In genomic region chr1:83693409-83694126, GRCh38 we compare ENCODE assay signal across 9 cellular contexts.
DNase-seq lines count a peak whose midpoint lies in the region; ATAC-seq and TF ChIP-seq lines count a peak whose summit lies in the region.
"Had no signal": no experiment of that assay in that cellular context is flagged by ENCODE, and none has a peak within 500 bp of the region (broad histone marks: within the 10 kb centered on the region; RNA-seq: fewer than 3 reads in every experiment).

No MANE protein-coding gene starts in this region.

- no peaks in the 10 kb centered on the region; the same call in 1 of the 2 replicates for H3F3A ChIP-seq in GM23338 (replicated peaks; ENCODE audit: low read depth)

- peaks cover 5% of the 10 kb centered on the region; the same call in 1 of the 2 replicates for H3K9me2 ChIP-seq in GM23338 (ENCODE audit: insufficient read depth)

- no peaks in the 10 kb centered on the region for H4K20me1 ChIP-seq in GM23338 (replicated peaks; ENCODE audit: insufficient read depth)
- no peaks in the 10 kb centered on the region for H4K20me1 ChIP-seq in OCI-LY3 (ENCODE audit: insufficient read depth, low read length)

- TF ChIP-seq POLR2A in heart left ventricle (IDR thresholded peaks at IDR 0.05) (no peak), prostate gland (IDR thresholded peaks at IDR 0.05) (no peak)

- H3K9me3 ChIP-seq in OCI-LY3 (ENCODE audit: insufficient read depth, low read length) = no peaks in the 10 kb centered on the region
- H3K9me3 ChIP-seq in heart left ventricle = peaks cover 0 to 9% (median 0%) of the 10 kb centered on the region in 12 donors
- H3K9me3 ChIP-seq in prostate gland = no peaks in the 10 kb centered on the region

- H3K4me3 Mint-ChIP-seq in GM23338 = peak overlapping the region; percentile 57

- peak overlapping the region; percentile 96 for H3K27ac ChIP-seq in GM23338 (ENCODE audit: low read depth)
- no peak overlapping the region for H3K27ac ChIP-seq in OCI-LY3 (ENCODE audit: low read length)
- peak overlapping the region in 6 of 12 donors; percentile 14 to 62 (median 48) for H3K27ac ChIP-seq in heart left ventricle
- no peak overlapping the region for H3K27ac ChIP-seq in prostate gland

- peaks cover 57% of the 10 kb centered on the region for H3K4me1 ChIP-seq in GM23338 (ENCODE audit: insufficient read depth)
- H3K4me1 ChIP-seq in OCI-LY3 (ENCODE audit: low read length) = peaks cover 70% of the 10 kb centered on the region
- H3K4me1 ChIP-seq in heart left ventricle = peaks cover 0 to 24% (median 13%) of the 10 kb centered on the region in 12 donors
- no peaks in the 10 kb centered on the region for H3K4me1 ChIP-seq in prostate gland (replicated peaks)

- intact Hi-C loops in heart left ventricle (cut with DNase I) = no loop called here
- intact Hi-C loops in prostate gland (cut with DNase I) = no loop called here

- H3K4me2 ChIP-seq in GM23338 (peak overlapping the region; percentile 60), OCI-LY3 (ENCODE audit: low read length) (peak overlapping the region; percentile 67)

- H3K27ac Mint-ChIP-seq in GM23338 = peak overlapping the region; percentile 96

- DNase-seq in GM23338 (ENCODE audit: low spot score) (peak; percentile 43), heart left ventricle (no peak), prostate gland (ENCODE audit: low spot score) (no peak), cortex of kidney (lab: John Stamatoyannopoulos, UW) (no peak), H4 (ENCODE audit: low spot score) (no peak)
- no peak for DNase-seq in stimulated activated CD8-positive, alpha-beta memory T cell treated with anti-CD3 and anti-CD28 coated beads, Interleukin-4, amount 100 ng/mL, for 48 hours
- DNase-seq: NCI-H187 had no signal

- TF ChIP-seq CTCF in GM23338 (conservative IDR thresholded peaks at IDR 0.05; ENCODE audit: low read depth in 2 of 2) = no peak
- no peak for TF ChIP-seq CTCF in OCI-LY3 (IDR thresholded peaks at IDR 0.05; ENCODE audit: low read depth, low read length)
- no peak for TF ChIP-seq CTCF in heart left ventricle (IDR thresholded peaks at IDR 0.05)
- TF ChIP-seq CTCF in prostate gland (IDR thresholded peaks at IDR 0.05) = no peak

- H3K9me3 Mint-ChIP-seq in GM23338 = peaks cover 10% of the 10 kb centered on the region

- H3K36me3 Mint-ChIP-seq in GM23338 (ENCODE audit: low read depth) = peaks cover 18% of the 10 kb centered on the region

- peak; percentile 31 for ATAC-seq in GM23338
- peak in 3 of 4 donors; percentile 37 to 60 (median 51) for ATAC-seq in heart left ventricle
- ATAC-seq in HG02970 (IDR thresholded peaks at IDR 0.05; ENCODE audit: low FRiP score, unreplicated experiment) = no peak

- no peaks in the 10 kb centered on the region for H3K36me3 ChIP-seq in GM23338 (ENCODE audit: insufficient read depth)
- no peaks in the 10 kb centered on the region for H3K36me3 ChIP-seq in OCI-LY3 (replicated peaks; ENCODE audit: low read depth, low read length)
- H3K36me3 ChIP-seq in heart left ventricle = no peaks in the 10 kb centered on the region
- no peaks in the 10 kb centered on the region for H3K36me3 ChIP-seq in prostate gland

- H3K9ac ChIP-seq in OCI-LY3 (ENCODE audit: low read length) = no peak overlapping the region

- H3K27me3 ChIP-seq in GM23338 (ENCODE audit: insufficient read depth) = no peaks in the 10 kb centered on the region
- H3K27me3 ChIP-seq in OCI-LY3 (ENCODE audit: low read depth, low read length) = no peaks in the 10 kb centered on the region
- H3K27me3 ChIP-seq in heart left ventricle = no peaks in the 10 kb centered on the region
- no peaks in the 10 kb centered on the region for H3K27me3 ChIP-seq in prostate gland (replicated peaks; ENCODE audit: insufficient read depth)

- peak overlapping the region; percentile 29 for H3K4me3 ChIP-seq in GM23338
- peak overlapping the region; percentile 19 for H3K4me3 ChIP-seq in OCI-LY3 (ENCODE audit: low read length)
- peak overlapping the region in 9 of 12 donors; percentile 35 to 47 (median 39) for H3K4me3 ChIP-seq in heart left ventricle
- peak overlapping the region; percentile 7 to 18 for H3K4me3 ChIP-seq in prostate gland

- peaks cover 11% of the 10 kb centered on the region for H3K27me3 Mint-ChIP-seq in GM23338 (ENCODE audit: insufficient read depth, low read depth, poor library complexity)

- WGBS in heart left ventricle, 4 donors = 23 to 32% (median 26%) methylated on average over 12 of the region's 12 CpGs
- WGBS in prostate gland = 21% methylated on average over 12 of the region's 12 CpGs

- H3K4me1 Mint-ChIP-seq in GM23338 = peaks cover 69% of the 10 kb centered on the region

- H2AFZ ChIP-seq in GM23338 (peak overlapping the region; percentile 91), OCI-LY3 (ENCODE audit: low read depth, low read length) (peak overlapping the region; percentile 58; the same call in 1 of the 2 replicates)

- no peaks in the 10 kb centered on the region for H3K79me2 ChIP-seq in GM23338 (replicated peaks; ENCODE audit: insufficient read depth)
- H3K79me2 ChIP-seq in OCI-LY3 (ENCODE audit: low read length) = no peaks in the 10 kb centered on the region

TF ChIP-seq in GM23338, 12 proteins besides CTCF, POLR2A, EP300 and RAD21:
- no peak for TF ChIP-seq ETS1 (IDR thresholded peaks at IDR 0.05)
- TF ChIP-seq ZNF114 (CRISPR knock-in tag; IDR thresholded peaks at IDR 0.05) = no peak
- TF ChIP-seq CREB1 (CRISPR knock-in tag; IDR thresholded peaks at IDR 0.05; ENCODE audit: low read depth) = no peak
- no peak for TF ChIP-seq ZNF331 (CRISPR knock-in tag; IDR thresholded peaks at IDR 0.05; ENCODE audit: low read depth)
- TF ChIP-seq STAT1 (IDR thresholded peaks at IDR 0.05; ENCODE audit: unreplicated experiment) = no peak
- no peak for TF ChIP-seq REST (IDR thresholded peaks at IDR 0.05; ENCODE audit: unreplicated experiment)
- TF ChIP-seq NANOG (IDR thresholded peaks at IDR 0.05; ENCODE audit: borderline replicate concordance) = no peak
- TF ChIP-seq EZH2 (IDR thresholded peaks at IDR 0.05; ENCODE audit: low read depth, unreplicated experiment) = no peak
